Comparison of ENCODE assay signal across 1 cellular context in genomic region chr11:62853279-62853965, GRCh38.
TF ChIP-seq lines count a peak whose summit lies in the region.

No MANE protein-coding gene starts in this region.

TF ChIP-seq in K562, 482 proteins besides CTCF, POLR2A, EP300 and RAD21 (continued from another document):
- peak; percentile 28 for TF ChIP-seq TAF1 (IDR thresholded peaks at IDR 0.05; ENCODE audit: control insufficient read depth, extremely low read depth, insufficient read depth, low read length, severe bottlenecking)
- no peak for TF ChIP-seq LEF1 (IDR thresholded peaks at IDR 0.05)
- TF ChIP-seq HNRNPH1 (optimal IDR thresholded peaks at IDR 0.05; ENCODE audit: low read depth, low read length), result no peak
- no peak for TF ChIP-seq HNRNPLL (IDR thresholded peaks at IDR 0.05; ENCODE audit: low read depth, low read length, poor library complexity, severe bottlenecking)
- no peak for TF ChIP-seq GABPB2 (CRISPR knock-in tag; conservative IDR thresholded peaks at IDR 0.05)
- TF ChIP-seq HMGXB4 (CRISPR knock-in tag; IDR thresholded peaks at IDR 0.05), result 0 out of 2 replicates have a peak, but pooled peaks have one; percentile 34
- no peak for TF ChIP-seq ATF3 (IDR thresholded peaks at IDR 0.05)
- no peak for TF ChIP-seq ATF3 (CRISPR knock-in tag; conservative IDR thresholded peaks at IDR 0.05)
- TF ChIP-seq TSHZ1 (CRISPR knock-in tag; IDR thresholded peaks at IDR 0.05), result no peak
- TF ChIP-seq CHAMP1 (IDR thresholded peaks at IDR 0.05), result no peak
- no peak for TF ChIP-seq PCBP2 (IDR thresholded peaks at IDR 0.05; ENCODE audit: low read depth, low read length, poor library complexity, severe bottlenecking)
- TF ChIP-seq NUFIP1 (IDR thresholded peaks at IDR 0.05; ENCODE audit: partially characterized antibody), result no peak
- no peak for TF ChIP-seq USF1 (CRISPR knock-in tag; IDR thresholded peaks at IDR 0.05)
- peak; percentile 12 for TF ChIP-seq RBFOX2 (IDR thresholded peaks at IDR 0.05; ENCODE audit: low read depth, low read length)
- TF ChIP-seq SIN3A (IDR thresholded peaks at IDR 0.05; ENCODE audit: borderline replicate concordance in 2 of 2, control insufficient read depth in 1 of 2, low read depth in 2 of 2, low read length in 2 of 2), result no peak
- TF ChIP-seq POLR2G (IDR thresholded peaks at IDR 0.05; ENCODE audit: low read depth, low read length), result 0 out of 2 replicates have a peak, but pooled peaks have one; percentile 16
- no peak for TF ChIP-seq EGR1 (conservative IDR thresholded peaks at IDR 0.05)
- TF ChIP-seq PHF8 (IDR thresholded peaks at IDR 0.05; ENCODE audit: borderline replicate concordance, low read length), result no peak
- no peak for TF ChIP-seq SRSF9 (IDR thresholded peaks at IDR 0.05; ENCODE audit: borderline replicate concordance, low read depth, low read length)
- TF ChIP-seq SLC30A9 (CRISPR knock-in tag; IDR thresholded peaks at IDR 0.05), result no peak
- TF ChIP-seq HNRNPL (IDR thresholded peaks at IDR 0.05; ENCODE audit: low read depth, low read length), result peak; percentile 90
- 0 out of 2 replicates have a peak, but pooled peaks have one; percentile 16 for TF ChIP-seq POLR2AphosphoS2 (IDR thresholded peaks at IDR 0.05; ENCODE audit: low read length)
- no peak for TF ChIP-seq ZFP30 (CRISPR knock-in tag; IDR thresholded peaks at IDR 0.05; ENCODE audit: borderline replicate concordance)
- TF ChIP-seq PRPF4 (IDR thresholded peaks at IDR 0.05; ENCODE audit: insufficient read depth, low read depth, low read length, poor library complexity, severe bottlenecking), result no peak
- TF ChIP-seq SNIP1 (IDR thresholded peaks at IDR 0.05; ENCODE audit: low read depth), result no peak
- TF ChIP-seq SMARCA4 (IDR thresholded peaks at IDR 0.05), result no peak
- no peak for TF ChIP-seq CXXC5 (CRISPR knock-in tag; IDR thresholded peaks at IDR 0.05)
- no peak for TF ChIP-seq BRD9 (IDR thresholded peaks at IDR 0.05; ENCODE audit: low read depth, partially characterized antibody)
- TF ChIP-seq ZNF274 (IDR thresholded peaks at IDR 0.05; ENCODE audit: borderline replicate concordance, low read depth, low read length), result no peak
- no peak for TF ChIP-seq HLTF (IDR thresholded peaks at IDR 0.05)
- no peak for TF ChIP-seq BRF2 (IDR thresholded peaks at IDR 0.05; ENCODE audit: borderline replicate concordance, insufficient read depth, insufficient read length)
- no peak for TF ChIP-seq CBX3 (IDR thresholded peaks at IDR 0.05; ENCODE audit: borderline replicate concordance in 1 of 2, low read length in 2 of 2)
- no peak for TF ChIP-seq ILF3 (IDR thresholded peaks at IDR 0.05; ENCODE audit: borderline replicate concordance)
- TF ChIP-seq ZNF740 (CRISPR knock-in tag; IDR thresholded peaks at IDR 0.05), result 0 out of 2 replicates have a peak, but pooled peaks have one; percentile 30
- no peak for TF ChIP-seq ZNF740 (tag; IDR thresholded peaks at IDR 0.05)
- TF ChIP-seq MAFF (IDR thresholded peaks at IDR 0.05; ENCODE audit: low read length), result no peak
- TF ChIP-seq SMAD2 (IDR thresholded peaks at IDR 0.05; ENCODE audit: low read depth, low read length), result no peak
- TF ChIP-seq SMARCE1 (IDR thresholded peaks at IDR 0.05), result no peak
- no peak for TF ChIP-seq ZFP91 (CRISPR knock-in tag; IDR thresholded peaks at IDR 0.05)
- no peak for TF ChIP-seq MLX (CRISPR knock-in tag; conservative IDR thresholded peaks at IDR 0.05)
- TF ChIP-seq AFF4 (CRISPR knock-in tag; IDR thresholded peaks at IDR 0.05), result peak; percentile 64
